Comparison of ENCODE assay signal across 1 cellular context in genomic region chr15:77081971-77082370, GRCh38.
TF ChIP-seq lines count a peak whose summit lies in the region.

No MANE protein-coding gene starts in this region.

TF ChIP-seq in H1, 55 proteins besides CTCF, POLR2A, EP300 and RAD21:
- TF ChIP-seq YY1 (IDR thresholded peaks at IDR 0.05; ENCODE audit: low read depth, low read length), result no peak
- TF ChIP-seq NRF1 (IDR thresholded peaks at IDR 0.05; ENCODE audit: low read depth, low read length), result no peak
- TF ChIP-seq SP4 (IDR thresholded peaks at IDR 0.05; ENCODE audit: low read length), result no peak
- no peak for TF ChIP-seq TBP (IDR thresholded peaks at IDR 0.05; ENCODE audit: low read depth, low read length)
